In the genomic region with DNA sequence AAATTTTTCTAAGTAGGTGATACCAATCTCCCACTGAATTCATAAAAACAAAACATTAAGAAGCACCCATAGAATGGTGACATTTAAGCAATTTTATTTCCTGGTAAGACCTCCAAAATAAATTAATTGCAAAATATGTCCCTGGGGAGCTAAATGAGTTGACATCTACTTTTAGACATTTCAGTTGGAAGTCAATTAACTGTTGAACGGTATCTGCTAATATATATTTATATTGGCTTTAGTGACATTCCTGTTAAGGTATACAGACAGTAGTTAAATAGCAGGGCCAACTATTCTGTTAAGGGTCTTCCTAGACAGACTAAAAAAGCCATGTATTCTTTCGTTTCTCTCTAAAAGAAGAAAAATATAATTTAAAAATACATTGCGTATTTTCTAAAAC, we compare ENCODE assay signal across 10 cellular contexts. TPM values are rescaled to one million over a fixed set of nuclear protein-coding genes. Genes with fewer than 3 reads are reported as not detected.
"Had no signal": no experiment of that assay in that cellular context is flagged by ENCODE, and none has a peak within 500 bp of the region (broad histone marks: within the 10 kb centered on the region; RNA-seq: fewer than 3 reads in every experiment).

A gene (plus strand): TSS at position 301 of the 400 bp plus-strand sequence. CDS start 139 bp downstream, outside the sequence.

- H3K9me3 Mint-ChIP-seq: H9 had no signal

- H2AFZ ChIP-seq: GM23248 had no signal

- H3K27ac ChIP-seq: GM23248 had no signal

- DNase-seq: GM23248, GOT3, H7, H9, HCEC 1CT, HFFc6 had no signal

- H3K4me3 ChIP-seq: GM23248, HAP-1 had no signal

- ATAC-seq: HCT116 had no signal

- H3K4me3 Mint-ChIP-seq: H9, HFFc6 had no signal

- H3K27ac Mint-ChIP-seq: H9, HFFc6 had no signal

- H3K36me3 ChIP-seq: HAP-1 had no signal

RNA-seq across cellular contexts. Expression of the gene that starts here (rescaled TPM):
- total RNA-seq: GM23248, H1, H4, H7, H9, HFFc6 had no signal
- polyA plus RNA-seq: GM23248, H1 had no signal
